Comparison of ENCODE assay signal across 1 cellular context in the genomic region with DNA sequence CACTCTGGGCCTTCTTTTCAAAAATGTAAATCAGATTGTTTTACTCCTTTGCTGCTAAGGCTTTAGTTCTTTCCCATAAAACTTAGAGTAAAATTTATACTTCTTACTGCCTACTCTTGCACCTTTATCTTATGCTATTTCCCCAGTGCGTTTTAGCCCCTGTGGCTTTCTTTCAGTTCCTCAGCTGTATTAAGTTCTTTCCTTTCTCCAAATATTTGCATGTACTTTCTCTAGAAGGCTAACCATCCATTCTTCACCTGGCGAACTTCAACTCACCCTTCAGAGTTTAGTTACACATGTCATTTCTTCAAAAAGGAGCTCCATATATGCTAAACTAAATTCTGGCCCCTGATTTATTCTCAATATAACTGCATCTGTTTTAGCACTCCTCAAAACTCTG.
TF ChIP-seq lines count a peak whose summit lies in the region.

No MANE protein-coding gene starts in this region.

TF ChIP-seq in GM12878, 131 proteins besides CTCF, POLR2A, EP300 and RAD21 (continued from another document):
- TF ChIP-seq, protein P1, sequence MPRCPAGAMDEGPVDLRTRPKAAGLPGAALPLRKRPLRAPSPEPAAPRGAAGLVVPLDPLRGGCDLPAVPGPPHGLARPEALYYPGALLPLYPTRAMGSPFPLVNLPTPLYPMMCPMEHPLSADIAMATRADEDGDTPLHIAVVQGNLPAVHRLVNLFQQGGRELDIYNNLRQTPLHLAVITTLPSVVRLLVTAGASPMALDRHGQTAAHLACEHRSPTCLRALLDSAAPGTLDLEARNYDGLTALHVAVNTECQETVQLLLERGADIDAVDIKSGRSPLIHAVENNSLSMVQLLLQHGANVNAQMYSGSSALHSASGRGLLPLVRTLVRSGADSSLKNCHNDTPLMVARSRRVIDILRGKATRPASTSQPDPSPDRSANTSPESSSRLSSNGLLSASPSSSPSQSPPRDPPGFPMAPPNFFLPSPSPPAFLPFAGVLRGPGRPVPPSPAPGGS (IDR thresholded peaks at IDR 0.05; ENCODE audit: borderline replicate concordance, insufficient read depth, low read depth, low read length, poor library complexity, severe bottlenecking): no peak
- TF ChIP-seq ZNF24 (IDR thresholded peaks at IDR 0.05) (no peak), CBFB (IDR thresholded peaks at IDR 0.05; ENCODE audit: low read depth) (no peak), MXI1 (IDR thresholded peaks at IDR 0.05; ENCODE audit: low read depth, low read length) (no peak), RBBP5 (conservative IDR thresholded peaks at IDR 0.05) (no peak)
- TF ChIP-seq, protein P2, sequence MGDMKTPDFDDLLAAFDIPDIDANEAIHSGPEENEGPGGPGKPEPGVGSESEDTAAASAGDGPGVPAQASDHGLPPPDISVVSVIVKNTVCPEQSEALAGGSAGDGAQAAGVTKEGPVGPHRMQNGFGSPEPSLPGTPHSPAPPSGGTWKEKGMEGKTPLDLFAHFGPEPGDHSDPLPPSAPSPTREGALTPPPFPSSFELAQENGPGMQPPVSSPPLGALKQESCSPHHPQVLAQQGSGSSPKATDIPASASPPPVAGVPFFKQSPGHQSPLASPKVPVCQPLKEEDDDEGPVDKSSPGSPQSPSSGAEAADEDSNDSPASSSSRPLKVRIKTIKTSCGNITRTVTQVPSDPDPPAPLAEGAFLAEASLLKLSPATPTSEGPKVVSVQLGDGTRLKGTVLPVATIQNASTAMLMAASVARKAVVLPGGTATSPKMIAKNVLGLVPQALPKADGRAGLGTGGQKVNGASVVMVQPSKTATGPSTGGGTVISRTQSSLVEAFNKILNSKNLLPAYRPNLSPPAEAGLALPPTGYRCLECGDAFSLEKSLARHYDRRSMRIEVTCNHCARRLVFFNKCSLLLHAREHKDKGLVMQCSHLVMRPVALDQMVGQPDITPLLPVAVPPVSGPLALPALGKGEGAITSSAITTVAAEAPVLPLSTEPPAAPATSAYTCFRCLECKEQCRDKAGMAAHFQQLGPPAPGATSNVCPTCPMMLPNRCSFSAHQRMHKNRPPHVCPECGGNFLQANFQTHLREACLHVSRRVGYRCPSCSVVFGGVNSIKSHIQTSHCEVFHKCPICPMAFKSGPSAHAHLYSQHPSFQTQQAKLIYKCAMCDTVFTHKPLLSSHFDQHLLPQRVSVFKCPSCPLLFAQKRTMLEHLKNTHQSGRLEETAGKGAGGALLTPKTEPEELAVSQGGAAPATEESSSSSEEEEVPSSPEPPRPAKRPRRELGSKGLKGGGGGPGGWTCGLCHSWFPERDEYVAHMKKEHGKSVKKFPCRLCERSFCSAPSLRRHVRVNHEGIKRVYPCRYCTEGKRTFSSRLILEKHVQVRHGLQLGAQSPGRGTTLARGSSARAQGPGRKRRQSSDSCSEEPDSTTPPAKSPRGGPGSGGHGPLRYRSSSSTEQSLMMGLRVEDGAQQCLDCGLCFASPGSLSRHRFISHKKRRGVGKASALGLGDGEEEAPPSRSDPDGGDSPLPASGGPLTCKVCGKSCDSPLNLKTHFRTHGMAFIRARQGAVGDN (IDR thresholded peaks at IDR 0.05): no peak
TF ChIP-seq in GM12878: peak in this region for 0.
